ENCODE assay signal across 35 cellular contexts in the genomic region with DNA sequence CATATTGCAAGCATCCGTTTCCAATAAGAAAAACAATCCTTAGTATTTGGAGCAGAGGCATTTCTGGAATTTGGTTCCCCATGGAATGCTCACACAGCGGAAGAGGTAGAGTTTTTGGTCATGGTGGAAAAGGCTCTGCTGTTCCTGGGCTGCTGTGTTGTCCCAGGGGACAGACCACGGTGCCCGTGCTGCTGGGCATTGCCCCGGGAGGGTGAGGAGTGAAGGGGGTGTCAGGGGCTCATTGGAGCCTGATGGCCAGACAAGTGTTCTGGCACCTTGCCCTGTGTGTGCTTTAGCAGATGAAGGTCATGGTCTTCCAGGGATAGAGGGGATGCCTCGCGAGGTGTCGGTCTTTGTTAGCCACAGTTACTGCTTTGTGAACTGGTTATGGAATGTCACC.
"Had no signal": no experiment of that assay in that cellular context is flagged by ENCODE, and none has a peak within 500 bp of the region (broad histone marks: within the 10 kb centered on the region; RNA-seq: fewer than 3 reads in every experiment).

No MANE protein-coding gene starts in this region.

- H3K4me3 Mint-ChIP-seq: activated B cell treated with CpG ODN at 0.5 μM for 24 hours; activated CD4-positive, alpha-beta memory T cell treated with anti-CD3 and anti-CD28 coated beads, Interleukin-2, amount 10 ng/mL, durations not matched to agents 7 days and 5 days; activated CD4-positive, alpha-beta T cell treated with anti-CD3 and anti-CD28 coated beads, Interleukin-2, amount 10 ng/mL, durations not matched to agents 7 days and 5 days; activated CD8-positive, alpha-beta memory T cell treated with anti-CD3 and anti-CD28 coated beads, Interleukin-2, amount 10 ng/mL, durations not matched to agents 7 days and 5 days; activated CD8-positive, alpha-beta T cell treated with anti-CD3 and anti-CD28 coated beads, Interleukin-2, amount 10 ng/mL, durations not matched to agents 7 days and 5 days; activated naive CD4-positive, alpha-beta T cell treated with anti-CD3 and anti-CD28 coated beads for 36 hours; activated naive CD8-positive, alpha-beta T cell treated with anti-CD3 and anti-CD28 coated beads for 36 hours; activated T-cell treated with anti-CD3 and anti-CD28 coated beads, Interleukin-2, amount 50 U/mL, for 4 hours; activated T-cell treated with anti-CD3 and anti-CD28 coated beads, Interleukin-2, amount 50 U/mL, for 72 hours; activated T-helper 1 cell treated with anti-CD3 and anti-CD28 coated beads, Interleukin-12 subunit alpha, Interleukin-12 subunit beta, Interleukin-2, Interleukin-4 antibody, amounts not matched to agents 30 ng/mL and 10 ng/mL and 1 ng/mL, durations not matched to agents 14 hours and 24 hours and 36 hours; activated T-helper 17 cell treated with anti-CD3 and anti-CD28 coated beads, Interleukin-2, amount 50 U/mL, for 72 hours; central memory CD8-positive, alpha-beta T cell; T-helper 1 cell treated with Interleukin-12 subunit alpha and Interleukin-12 subunit beta and Interleukin-4 antibody, amounts not matched to agents 30 μg/mL and 1 μg/mL, for 36 hours; T-helper 2 cell treated with Interferon-gamma antibody and Interleukin-4, amounts not matched to agents 5 μg/mL and 100 μg/mL, for 36 hours had no signal

- H3K4me1 Mint-ChIP-seq: activated B cell treated with CpG ODN at 0.5 μM for 24 hours; activated CD4-positive, alpha-beta memory T cell treated with anti-CD3 and anti-CD28 coated beads, Interleukin-2, amount 10 ng/mL, durations not matched to agents 7 days and 5 days; activated CD4-positive, alpha-beta T cell treated with anti-CD3 and anti-CD28 coated beads, Interleukin-2, amount 10 ng/mL, durations not matched to agents 7 days and 5 days; activated CD8-positive, alpha-beta memory T cell treated with anti-CD3 and anti-CD28 coated beads, Interleukin-2, amount 10 ng/mL, durations not matched to agents 7 days and 5 days; activated naive CD8-positive, alpha-beta T cell treated with anti-CD3 and anti-CD28 coated beads for 36 hours; activated T-helper 17 cell treated with anti-CD3 and anti-CD28 coated beads, Interleukin-2, amount 50 U/mL, for 72 hours; central memory CD8-positive, alpha-beta T cell had no signal

- H3K27me3 ChIP-seq: body of pancreas, brain microvascular endothelial cell had no signal

- H3K9me3 ChIP-seq: adrenal gland, body of pancreas, breast epithelium had no signal

- H3K36me3 ChIP-seq: adrenal gland, brain microvascular endothelial cell, breast epithelium had no signal

- H3K27me3 Mint-ChIP-seq: activated CD4-positive, alpha-beta memory T cell treated with anti-CD3 and anti-CD28 coated beads, Interleukin-2, amount 10 ng/mL, durations not matched to agents 7 days and 5 days; activated CD4-positive, alpha-beta T cell treated with anti-CD3 and anti-CD28 coated beads, Interleukin-2, amount 10 ng/mL, durations not matched to agents 7 days and 5 days; activated CD8-positive, alpha-beta memory T cell treated with anti-CD3 and anti-CD28 coated beads, Interleukin-2, amount 10 ng/mL, durations not matched to agents 7 days and 5 days had no signal

- H3K9me3 Mint-ChIP-seq: activated B cell treated with CpG ODN at 0.5 μM for 24 hours; activated CD4-positive, alpha-beta memory T cell treated with anti-CD3 and anti-CD28 coated beads, Interleukin-2, amount 10 ng/mL, durations not matched to agents 7 days and 5 days; activated CD4-positive, alpha-beta T cell treated with anti-CD3 and anti-CD28 coated beads, Interleukin-2, amount 10 ng/mL, durations not matched to agents 7 days and 5 days; activated naive CD4-positive, alpha-beta T cell treated with anti-CD3 and anti-CD28 coated beads for 36 hours; activated naive CD4-positive, alpha-beta T cell treated with anti-CD3 and anti-CD28 coated beads, Interleukin-2, amount 50 U/mL, for 72 hours; activated naive CD8-positive, alpha-beta T cell treated with anti-CD3 and anti-CD28 coated beads for 36 hours; activated T-cell treated with anti-CD3 and anti-CD28 coated beads, Interleukin-2, amount 50 U/mL, for 4 hours; activated T-cell treated with anti-CD3 and anti-CD28 coated beads, Interleukin-2, amount 50 U/mL, for 72 hours; activated T-helper 1 cell treated with anti-CD3 and anti-CD28 coated beads, Interleukin-12 subunit alpha, Interleukin-12 subunit beta, Interleukin-2, Interleukin-4 antibody, amounts not matched to agents 30 ng/mL and 10 ng/mL and 1 ng/mL, durations not matched to agents 14 hours and 24 hours and 36 hours; activated T-helper 17 cell treated with anti-CD3 and anti-CD28 coated beads, Interleukin-2, amount 50 U/mL, for 72 hours; central memory CD8-positive, alpha-beta T cell; T-helper 1 cell treated with Interleukin-12 subunit alpha and Interleukin-12 subunit beta and Interleukin-4 antibody, amounts not matched to agents 30 μg/mL and 1 μg/mL, for 36 hours; T-helper 2 cell treated with Interferon-gamma antibody and Interleukin-4, amounts not matched to agents 5 μg/mL and 100 μg/mL, for 36 hours had no signal

- ATAC-seq: activated CD8-positive, alpha-beta memory T cell treated with anti-CD3 and anti-CD28 coated beads, Interleukin-2, amount 10 ng/mL, durations not matched to agents 7 days and 5 days; activated CD8-positive, alpha-beta T cell treated with anti-CD3 and anti-CD28 coated beads, Interleukin-2, amount 10 ng/mL, durations not matched to agents 7 days and 5 days; activated naive CD4-positive, alpha-beta T cell treated with anti-CD3 and anti-CD28 coated beads, Interleukin-2, amount 50 U/mL, for 72 hours; activated T-cell treated with anti-CD3 and anti-CD28 coated beads, Interleukin-2, amount 50 U/mL, for 4 hours; activated T-cell treated with anti-CD3 and anti-CD28 coated beads, Interleukin-2, amount 50 U/mL, for 72 hours; activated T-helper 17 cell treated with anti-CD3 and anti-CD28 coated beads, Interleukin-2, amount 50 U/mL, for 72 hours; body of pancreas had no signal

- H3K36me3 Mint-ChIP-seq: activated CD8-positive, alpha-beta memory T cell treated with anti-CD3 and anti-CD28 coated beads, Interleukin-2, amount 10 ng/mL, durations not matched to agents 7 days and 5 days; activated naive CD4-positive, alpha-beta T cell treated with anti-CD3 and anti-CD28 coated beads, Interleukin-2, amount 50 U/mL, for 72 hours; activated naive CD8-positive, alpha-beta T cell treated with anti-CD3 and anti-CD28 coated beads for 36 hours had no signal

- DNase-seq: activated B cell treated with CpG ODN at 0.5 μM for 24 hours; activated CD4-positive, alpha-beta memory T cell treated with anti-CD3 and anti-CD28 coated beads, Interleukin-2, amount 10 ng/mL, durations not matched to agents 7 days and 5 days; activated CD4-positive, alpha-beta T cell treated with anti-CD3 and anti-CD28 coated beads for 48 hours; activated CD4-positive, alpha-beta T cell treated with anti-CD3 and anti-CD28 coated beads, Interleukin-2, amount 10 ng/mL, durations not matched to agents 7 days and 5 days; activated CD4-positive, alpha-beta T cell treated with anti-CD3 and anti-CD28 coated beads, Interleukin-2, amount 50 U/mL, for 48 hours; activated CD4-positive, CD25-positive, alpha-beta regulatory T cell treated with anti-CD3 and anti-CD28 coated beads, Interleukin-2, amount 50 U/mL, for 72 hours; activated CD8-positive, alpha-beta memory T cell treated with anti-CD3 and anti-CD28 coated beads for 24 hours; activated CD8-positive, alpha-beta memory T cell treated with anti-CD3 and anti-CD28 coated beads, Interleukin-2, amount 10 ng/mL, durations not matched to agents 7 days and 5 days; activated CD8-positive, alpha-beta T cell treated with anti-CD3 and anti-CD28 coated beads, Interleukin-2, amount 10 ng/mL, durations not matched to agents 7 days and 5 days; activated effector memory CD4-positive, alpha-beta T cell treated with anti-CD3 and anti-CD28 coated beads, Interleukin-2, amount 50 U/mL, for 16 hours; activated gamma-delta T cell treated with Interleukin-2 at 50 U/mL for 16 hours; activated naive CD4-positive, alpha-beta T cell; activated naive CD4-positive, alpha-beta T cell treated with anti-CD3 and anti-CD28 coated beads for 36 hours; activated naive CD4-positive, alpha-beta T cell treated with anti-CD3 and anti-CD28 coated beads, Interleukin-2, amount 50 U/mL, for 16 hours; activated naive CD8-positive, alpha-beta T cell treated with anti-CD3 and anti-CD28 coated beads for 36 hours; activated T-cell treated with anti-CD3 and anti-CD28 coated beads for 4 hours; activated T-cell treated with anti-CD3 and anti-CD28 coated beads, Interleukin-2, amount 50 U/mL, for 1 hour; activated T-cell treated with anti-CD3 and anti-CD28 coated beads, Interleukin-2, amount 50 U/mL, for 4 hours; activated T-cell treated with anti-CD3 and anti-CD28 coated beads, Interleukin-2, amount 50 U/mL, for 72 hours; adrenal gland; amniotic stem cell; body of pancreas; brain microvascular endothelial cell; cerebellar nuclear complex; T-helper 1 cell; T-helper 2 cell; T-helper 9 cell had no signal

- H3K4me3 ChIP-seq: adrenal gland, body of pancreas, breast epithelium had no signal

- H3K27ac Mint-ChIP-seq: activated B cell treated with CpG ODN at 0.5 μM for 24 hours; activated CD4-positive, alpha-beta memory T cell treated with anti-CD3 and anti-CD28 coated beads, Interleukin-2, amount 10 ng/mL, durations not matched to agents 7 days and 5 days; activated CD4-positive, alpha-beta T cell treated with anti-CD3 and anti-CD28 coated beads, Interleukin-2, amount 10 ng/mL, durations not matched to agents 7 days and 5 days; activated CD8-positive, alpha-beta memory T cell treated with anti-CD3 and anti-CD28 coated beads, Interleukin-2, amount 10 ng/mL, durations not matched to agents 7 days and 5 days; activated CD8-positive, alpha-beta T cell treated with anti-CD3 and anti-CD28 coated beads, Interleukin-2, amount 10 ng/mL, durations not matched to agents 7 days and 5 days; activated naive CD4-positive, alpha-beta T cell treated with anti-CD3 and anti-CD28 coated beads for 36 hours; activated naive CD4-positive, alpha-beta T cell treated with anti-CD3 and anti-CD28 coated beads, Interleukin-2, amount 50 U/mL, for 72 hours; activated naive CD8-positive, alpha-beta T cell treated with anti-CD3 and anti-CD28 coated beads for 36 hours; activated T-cell treated with anti-CD3 and anti-CD28 coated beads, Interleukin-2, amount 50 U/mL, for 72 hours; activated T-helper 1 cell treated with anti-CD3 and anti-CD28 coated beads, Interleukin-12 subunit alpha, Interleukin-12 subunit beta, Interleukin-2, Interleukin-4 antibody, amounts not matched to agents 30 ng/mL and 10 ng/mL and 1 ng/mL, durations not matched to agents 14 hours and 24 hours and 36 hours; activated T-helper 17 cell treated with anti-CD3 and anti-CD28 coated beads, Interleukin-2, amount 50 U/mL, for 72 hours; T-helper 1 cell treated with Interleukin-12 subunit alpha and Interleukin-12 subunit beta and Interleukin-4 antibody, amounts not matched to agents 30 μg/mL and 1 μg/mL, for 36 hours; T-helper 2 cell treated with Interferon-gamma antibody and Interleukin-4, amounts not matched to agents 5 μg/mL and 100 μg/mL, for 36 hours had no signal

- H3K27ac ChIP-seq: adrenal gland, body of pancreas, brain microvascular endothelial cell, breast epithelium, VCaP had no signal

- H3K4me1 ChIP-seq: adrenal gland, body of pancreas, breast epithelium had no signal
